8 cellular contexts compared by ENCODE assay signal in genomic region chr5:43041669-43042175, GRCh38. TPM values are rescaled to one million over a fixed set of nuclear protein-coding genes. Genes with fewer than 3 reads are reported as not detected.
DNase-seq lines count a peak whose midpoint lies in the region; ATAC-seq and TF ChIP-seq lines count a peak whose summit lies in the region.

No MANE protein-coding gene starts in this region.

- no peaks in the 10 kb centered on the region for H3K36me3 ChIP-seq in aorta (ENCODE audit: control insufficient read depth in 1 of 2, insufficient read depth in 2 of 2, low read length in 1 of 2)

- H3K27me3 ChIP-seq in aorta (ENCODE audit: control insufficient read depth in 1 of 2, insufficient read depth in 2 of 2, low read length in 1 of 2) = no peaks in the 10 kb centered on the region

- peak overlapping the region; percentile 96 for H3K4me3 Mint-ChIP-seq in natural killer cell treated with Interleukin-12 subunit alpha and Interleukin-12 subunit beta and Interleukin-15 and Interleukin-18, amount 100 ng/mL, for 72 hours

- peak; percentile 16 for ATAC-seq in GM18867 (IDR thresholded peaks at IDR 0.05; ENCODE audit: unreplicated experiment)
- peak; percentile 18 for ATAC-seq in HG03095 (IDR thresholded peaks at IDR 0.05; ENCODE audit: unreplicated experiment)
- peak; percentile 42 to 60 for ATAC-seq in natural killer cell treated with Interleukin-12 subunit alpha and Interleukin-12 subunit beta and Interleukin-15 and Interleukin-18, amount 100 ng/mL, for 72 hours
- peak; percentile 72 for ATAC-seq in aorta (ENCODE audit: low FRiP score)

- WGBS in aorta, 2 donors = 0% methylated on average over 33 of the region's 33 CpGs

- H3K4me3 ChIP-seq in fibroblast of pulmonary artery (replicated peaks; ENCODE audit: low read depth, low read length) (peak overlapping the region; percentile 71), aorta (ENCODE audit: low read length in 2 of 2) (peak overlapping the region; percentile 46 to 56)

- no peaks in the 10 kb centered on the region for H3K9me3 ChIP-seq in aorta (ENCODE audit: control insufficient read depth, low read length)

- H3K27ac ChIP-seq in aorta (ENCODE audit: low read depth in 1 of 2, low read length in 2 of 2) = peak overlapping the region; percentile 12 to 94

- H3K4me1 Mint-ChIP-seq in natural killer cell treated with Interleukin-12 subunit alpha and Interleukin-12 subunit beta and Interleukin-15 and Interleukin-18, amount 100 ng/mL, for 72 hours (ENCODE audit: low read depth in 2 of 2) = peaks cover 52 to 66% of the 10 kb centered on the region in 2 donors

- no peak for TF ChIP-seq CTCF in fibroblast of pulmonary artery (IDR thresholded peaks at IDR 0.05; ENCODE audit: low read length, missing control alignments)

- intact Hi-C loops in aorta (cut with DNase I) = loop anchor here (2.0 to 10.0 kb wide), 7 partner anchors 23 to 97 kb away; no protein-coding TSS in a partner anchor

- no peaks in the 10 kb centered on the region for H3K27me3 Mint-ChIP-seq in natural killer cell treated with Interleukin-12 subunit alpha and Interleukin-12 subunit beta and Interleukin-15 and Interleukin-18, amount 100 ng/mL, for 72 hours

- no peaks in the 10 kb centered on the region for H3K4me1 ChIP-seq in aorta (ENCODE audit: control insufficient read depth in 1 of 2, insufficient read depth in 2 of 2, low read length in 2 of 2)

- no peaks in the 10 kb centered on the region for H3K9me3 Mint-ChIP-seq in natural killer cell treated with Interleukin-12 subunit alpha and Interleukin-12 subunit beta and Interleukin-15 and Interleukin-18, amount 100 ng/mL, for 72 hours

- H3K27ac Mint-ChIP-seq in natural killer cell treated with Interleukin-12 subunit alpha and Interleukin-12 subunit beta and Interleukin-15 and Interleukin-18, amount 100 ng/mL, for 72 hours = peak overlapping the region; percentile 92 to 98

- DNase-seq in AG08395 (ENCODE audit: low spot score) (peak; percentile 8), NCI-H226 (peak; percentile 45), fibroblast of pulmonary artery (ENCODE audit: low read depth) (peak; percentile 83), aorta (peak; percentile 78 to 91)
- DNase-seq in activated CD4-positive, alpha-beta T cell treated with anti-CD3 and anti-CD28 coated beads, Interleukin-2, amount 50 U/mL, for 4 hours = peak; percentile 55 to 58
- DNase-seq in natural killer cell treated with Interleukin-12 subunit alpha and Interleukin-12 subunit beta and Interleukin-15 and Interleukin-18, amount 100 ng/mL, for 72 hours (ENCODE audit: low spot score) = peak; percentile 83

- no peaks in the 10 kb centered on the region for H3K36me3 Mint-ChIP-seq in natural killer cell treated with Interleukin-12 subunit alpha and Interleukin-12 subunit beta and Interleukin-15 and Interleukin-18, amount 100 ng/mL, for 72 hours

RNA-seq across cellular contexts. Expression of gene ANXA2R, which starts 1.6 kb away (rescaled TPM):
- 1 to 10 TPM; 4.8 to 6.9 TPM for total RNA-seq in natural killer cell treated with Interleukin-12 subunit alpha and Interleukin-12 subunit beta and Interleukin-15 and Interleukin-18, amount 100 ng/mL, for 72 hours
- total RNA-seq in aorta = 1 to 10 TPM; 2.7 to 6.4 TPM
- 1 to 10 TPM in 1 of 2 donors, under 1 TPM in 1; 0.38 to 3.6 TPM for polyA plus RNA-seq in aorta

Comparison
In these comparisons a context has a peak if more than half of its experiments do, and no peak if none do; other contexts are left out.
1. Peak in every context shown above with its lines: DNase-seq, ATAC-seq, H3K4me3 ChIP-seq and H3K27ac ChIP-seq.
2. DNase-seq: peak in every context shown above with its lines; median percentile 84 in aorta; 83 in fibroblast of pulmonary artery; 83 in natural killer cell treated with Interleukin-12 subunit alpha and Interleukin-12 subunit beta and Interleukin-15 and Interleukin-18, amount 100 ng/mL, for 72 hours; 56 in activated CD4-positive, alpha-beta T cell treated with anti-CD3 and anti-CD28 coated beads, Interleukin-2, amount 50 U/mL, for 4 hours; 45 in NCI-H226; 8 in AG08395.
3. ATAC-seq: peak in every context shown above with its lines; median percentile 72 in aorta; 51 in natural killer cell treated with Interleukin-12 subunit alpha and Interleukin-12 subunit beta and Interleukin-15 and Interleukin-18, amount 100 ng/mL, for 72 hours; 18 in HG03095; 16 in GM18867.